In the genomic region with DNA sequence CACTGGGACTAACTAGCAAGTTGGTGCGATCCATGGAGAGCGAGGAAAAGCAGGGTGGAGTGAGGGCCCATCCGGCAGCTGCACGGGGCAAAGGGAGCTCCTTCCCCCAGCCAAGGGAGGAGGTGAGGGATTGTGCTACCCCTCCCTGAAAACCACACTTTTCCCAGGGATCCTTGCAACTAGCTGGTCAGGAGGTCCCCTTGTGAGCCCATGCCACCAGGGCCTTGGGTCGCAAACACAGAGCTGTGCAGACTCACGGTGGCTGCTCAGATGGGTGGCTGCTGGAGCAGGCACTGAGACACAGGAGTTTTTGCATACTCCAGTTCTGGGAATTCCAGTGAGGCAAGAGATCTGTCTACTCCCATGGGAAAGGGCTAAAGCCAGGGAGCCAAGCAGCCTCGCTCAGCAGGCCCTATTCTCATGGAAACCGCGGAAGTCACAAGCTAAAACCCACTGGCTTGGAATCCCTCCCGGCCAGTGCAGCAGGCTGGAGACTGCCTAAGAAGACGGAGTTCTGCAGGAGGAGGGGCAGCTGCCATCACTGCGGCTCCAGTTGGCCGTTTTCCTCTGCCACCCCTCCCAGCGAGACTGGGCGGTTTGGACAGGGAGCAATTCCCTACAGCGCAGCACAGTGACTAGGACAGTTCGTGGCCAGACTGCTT, we compare ENCODE assay signal across 9 cellular contexts. TPM values are rescaled to one million over a fixed set of nuclear protein-coding genes. Genes with fewer than 3 reads are reported as not detected.
DNase-seq lines count a peak whose midpoint lies in the region; ATAC-seq, FAIRE-seq and TF ChIP-seq lines count a peak whose summit lies in the region.
"Had no signal": no experiment of that assay in that cellular context is flagged by ENCODE, and none has a peak within 500 bp of the region (broad histone marks: within the 10 kb centered on the region; RNA-seq: fewer than 3 reads in every experiment).

No MANE protein-coding gene starts in this region.

- DNase-seq in NCI-H146 treated with DMSO at 0.1 percent for 48 hours (lab: John Stamatoyannopoulos, UW; ENCODE audit: unreplicated experiment), result peak; percentile 12
- DNase-seq in choroid plexus epithelial cell (ENCODE audit: low read depth), result peak; percentile 84
- DNase-seq in kidney tubule cell (ENCODE audit: low spot score), result peak; percentile 52
- no peak for DNase-seq in HTR-8/SVneo (ENCODE audit: insufficient read length, low spot score)
- no peak for DNase-seq in MV-4-11 (lab: John Stamatoyannopoulos, UW)

- ATAC-seq in GM19023 (IDR thresholded peaks at IDR 0.05; ENCODE audit: unreplicated experiment) (no peak), GM21526 (IDR thresholded peaks at IDR 0.05; ENCODE audit: low FRiP score, unreplicated experiment) (no peak)

- peak overlapping the region; percentile 25 for H3K4me3 ChIP-seq in choroid plexus epithelial cell (ENCODE audit: low read depth, low read length)

- no peak for FAIRE-seq in HTR-8/SVneo (lab: Jason Lieb, UNC)

- TF ChIP-seq CTCF in choroid plexus epithelial cell (conservative IDR thresholded peaks at IDR 0.05; ENCODE audit: low read depth, low read length), result no peak

- peak overlapping the region; percentile 39 for H3K27ac ChIP-seq in temporal lobe (ENCODE audit: low read depth, low read length)

RNA-seq across cellular contexts. Expression of gene ZNF705A, which starts 10.9 kb away (rescaled TPM):
- not detected for total RNA-seq in temporal lobe
- total RNA-seq: urinary bladder had no signal

RNA-seq across cellular contexts. Expression of gene CLEC4A, which starts 22.5 kb away (rescaled TPM):
- total RNA-seq in temporal lobe, result 0.25 TPM

Comparison
In these comparisons a context has a peak if more than half of its experiments do, and no peak if none do; other contexts are left out.
1. DNase-seq: peak in NCI-H146 treated with DMSO at 0.1 percent for 48 hours (single experiment), choroid plexus epithelial cell (single experiment) and kidney tubule cell (single experiment); none in HTR-8/SVneo (single experiment) and MV-4-11 (single experiment).